ENCODE assay signal across 25 cellular contexts in genomic region chr7:128274890-128275603, GRCh38. TPM values are rescaled to one million over a fixed set of nuclear protein-coding genes. Genes with fewer than 3 reads are reported as not detected.
"Had no signal": no experiment of that assay in that cellular context is flagged by ENCODE, and none has a peak within 500 bp of the region (broad histone marks: within the 10 kb centered on the region; RNA-seq: fewer than 3 reads in every experiment).

No MANE protein-coding gene starts in this region.

- H3K36me3 ChIP-seq: breast epithelium, heart right ventricle, left ventricle myocardium inferior, transverse colon had no signal

- H3K27ac Mint-ChIP-seq: activated naive CD8-positive, alpha-beta T cell treated with anti-CD3 and anti-CD28 coated beads, Interleukin-2, amount 50 U/mL, for 24 hours; activated T-helper 1 cell treated with anti-CD3 and anti-CD28 coated beads, Interleukin-12 subunit alpha, Interleukin-12 subunit beta, Interleukin-2, Interleukin-4 antibody, amounts not matched to agents 30 ng/mL and 10 ng/mL and 1 ng/mL, durations not matched to agents 14 hours and 24 hours and 36 hours; endodermal cell; nephron progenitor cell had no signal

- H3K4me3 Mint-ChIP-seq: activated naive CD8-positive, alpha-beta T cell treated with anti-CD3 and anti-CD28 coated beads, Interleukin-2, amount 50 U/mL, for 24 hours; activated T-helper 1 cell treated with anti-CD3 and anti-CD28 coated beads, Interleukin-12 subunit alpha, Interleukin-12 subunit beta, Interleukin-2, Interleukin-4 antibody, amounts not matched to agents 30 ng/mL and 10 ng/mL and 1 ng/mL, durations not matched to agents 14 hours and 24 hours and 36 hours; endodermal cell; naive B cell; nephron progenitor cell had no signal

- H3K4me3 ChIP-seq: breast epithelium, heart right ventricle, left ventricle myocardium inferior, psoas muscle, transverse colon had no signal

- H3K4me1 ChIP-seq: breast epithelium, psoas muscle had no signal

- DNase-seq: activated CD4-positive, alpha-beta T cell treated with anti-CD3 and anti-CD28 coated beads for 48 hours; activated CD4-positive, alpha-beta T cell treated with anti-CD3 and anti-CD28 coated beads, Interleukin-2, amount 50 U/mL, for 48 hours; activated CD8-positive, alpha-beta memory T cell treated with anti-CD3 and anti-CD28 coated beads, Interleukin-2, amount 50 U/mL, for 4 hours; activated effector memory CD4-positive, alpha-beta T cell treated with anti-CD3 and anti-CD28 coated beads, Interleukin-2, amount 50 U/mL, for 16 hours; activated naive CD4-positive, alpha-beta T cell treated with anti-CD3 and anti-CD28 coated beads, Interleukin-2, amount 50 U/mL, for 16 hours; activated naive CD8-positive, alpha-beta T cell treated with anti-CD3 and anti-CD28 coated beads, Interleukin-2, amount 50 U/mL, for 24 hours; activated T-cell treated with anti-CD3 and anti-CD28 coated beads, Interleukin-2, amount 50 U/mL, for 1 hour; central memory CD4-positive, alpha-beta T cell; endodermal cell; heart right ventricle; left ventricle myocardium inferior; naive B cell; nephron progenitor cell; nucleus accumbens; psoas muscle; stimulated activated naive CD4-positive, alpha-beta T cell treated with Interleukin-2 at 50 U/mL for 16 hours; T-helper 9 cell; transverse colon had no signal

- ATAC-seq: activated naive CD8-positive, alpha-beta T cell treated with anti-CD3 and anti-CD28 coated beads, Interleukin-2, amount 50 U/mL, for 24 hours; esophagus mucosa; psoas muscle had no signal

RNA-seq across cellular contexts. Expression of gene LEP, which starts 34.0 kb away (rescaled TPM):
- total RNA-seq: activated CD8-positive, alpha-beta memory T cell treated with anti-CD3 and anti-CD28 coated beads for 36 hours; activated T-helper 1 cell treated with anti-CD3 and anti-CD28 coated beads, Interleukin-12 subunit alpha, Interleukin-12 subunit beta, Interleukin-2, Interleukin-4 antibody, amounts not matched to agents 30 ng/mL and 10 ng/mL and 1 ng/mL, durations not matched to agents 14 hours and 24 hours and 36 hours; endodermal cell; lung microvascular endothelial cell; T-helper 1 cell treated with Interleukin-12 subunit alpha and Interleukin-12 subunit beta and Interleukin-4 antibody, amounts not matched to agents 30 ng/mL and 1 ng/mL, for 36 hours; temporal lobe had no signal
